ENCODE assay signal across 9 cellular contexts in the genomic region with DNA sequence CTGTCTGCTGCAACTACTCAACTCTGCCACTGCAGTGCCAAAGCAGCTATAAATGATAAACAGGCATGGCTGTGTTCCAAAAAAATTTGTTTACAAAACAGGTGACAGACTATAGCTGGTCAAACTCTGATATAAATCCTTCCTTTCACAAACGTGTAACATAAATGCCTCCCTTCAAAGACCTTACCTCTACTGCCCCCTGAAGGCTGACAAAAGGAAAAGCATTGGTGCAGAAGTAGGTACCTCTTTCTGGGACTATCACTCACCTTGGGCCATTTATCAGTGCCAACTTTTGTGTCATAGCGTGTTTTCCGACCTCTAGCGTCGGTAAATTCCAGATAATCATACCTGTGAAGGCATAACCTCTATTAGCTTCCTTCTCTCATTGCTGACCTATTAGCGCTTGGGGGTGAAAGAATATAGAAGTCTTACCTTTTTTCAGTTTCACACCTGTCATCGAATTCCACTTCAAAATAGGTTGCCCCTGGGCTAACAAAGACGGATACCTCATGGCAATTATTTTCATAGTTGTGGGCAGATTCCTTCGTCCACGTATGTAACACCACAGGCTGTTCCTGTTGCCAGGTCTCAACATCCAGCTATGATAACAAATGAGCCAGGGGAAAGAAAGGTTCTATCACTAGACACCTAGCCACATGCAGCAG.
DNase-seq lines count a peak whose midpoint lies in the region; ATAC-seq, FAIRE-seq and TF ChIP-seq lines count a peak whose summit lies in the region.
"Had no signal": no experiment of that assay in that cellular context is flagged by ENCODE, and none has a peak within 500 bp of the region (broad histone marks: within the 10 kb centered on the region; RNA-seq: fewer than 3 reads in every experiment).

No MANE protein-coding gene starts in this region.

- no peak overlapping the region for H3K4me3 Mint-ChIP-seq in CD4-positive, alpha-beta memory T cell
- H3K4me3 Mint-ChIP-seq: T-helper 1 cell treated with Interleukin-12 subunit alpha and Interleukin-12 subunit beta and Interleukin-4 antibody, amounts not matched to agents 30 μg/mL and 1 μg/mL, for 36 hours had no signal

- intact Hi-C loops in CD4-positive, alpha-beta memory T cell (cut with micrococcal nuclease) = loop anchor here (2.0 to 10.0 kb wide), 2 partner anchors 160 to 212 kb away; partner anchors contain the start of gene P2RX1
- intact Hi-C loops in left colon (cut with DNase I, micrococcal nuclease) (no loop called here), upper lobe of right lung (cut with DNase I) (no loop called here)

- no peaks in the 10 kb centered on the region for H3K9me3 Mint-ChIP-seq in CD4-positive, alpha-beta memory T cell
- H3K9me3 Mint-ChIP-seq: T-helper 1 cell treated with Interleukin-12 subunit alpha and Interleukin-12 subunit beta and Interleukin-4 antibody, amounts not matched to agents 30 μg/mL and 1 μg/mL, for 36 hours had no signal

- peaks cover 81% of the 10 kb centered on the region for H3K36me3 ChIP-seq in CD4-positive, alpha-beta memory T cell (ENCODE audit: insufficient read depth, low read length)
- H3K36me3 ChIP-seq in bronchial epithelial cell (ENCODE audit: control insufficient read depth, insufficient read depth, low read length) (peaks cover 26% of the 10 kb centered on the region), upper lobe of right lung (peaks cover 96% of the 10 kb centered on the region)

- H3K27ac Mint-ChIP-seq in CD4-positive, alpha-beta memory T cell = peak overlapping the region in 4 of 7 donors; percentile 27 to 82 (median 50)
- H3K27ac Mint-ChIP-seq: T-helper 1 cell treated with Interleukin-12 subunit alpha and Interleukin-12 subunit beta and Interleukin-4 antibody, amounts not matched to agents 30 μg/mL and 1 μg/mL, for 36 hours had no signal

- FAIRE-seq in bronchial epithelial cell (lab: Jason Lieb, UNC) = peak; percentile 66

- no peak for TF ChIP-seq POLR2A in GM18505 (IDR thresholded peaks at IDR 0.05; ENCODE audit: borderline replicate concordance, extremely low read depth, insufficient read depth, insufficient read length)

- CTCF ChIA-PET in CD4-positive, alpha-beta memory T cell (lab: Charles Lee; ENCODE audit: partially characterized antibody) = interaction anchor here (0.8 to 4.9 kb wide), 14 partner anchors 10 to 230 kb away, joined by 3 to 32 read pairs (median 5); partner anchors contain the start of genes ATP2A3, NCBP3 and P2RX1

- H3K9me3 ChIP-seq in CD4-positive, alpha-beta memory T cell (ENCODE audit: control insufficient read depth in 1 of 2, low read length in 2 of 2) = no peaks in the 10 kb centered on the region
- H3K9me3 ChIP-seq in upper lobe of right lung = no peaks in the 10 kb centered on the region

- ATAC-seq in GM18505 (IDR thresholded peaks at IDR 0.05; ENCODE audit: unreplicated experiment) = peak; percentile 25
- ATAC-seq in HG03045 (IDR thresholded peaks at IDR 0.05; ENCODE audit: unreplicated experiment) = peak; percentile 23
- peak; percentile 75 for ATAC-seq in left colon
- ATAC-seq in upper lobe of right lung = peak; percentile 69

- peaks cover 61 to 91% of the 10 kb centered on the region in 2 donors for H3K36me3 Mint-ChIP-seq in CD4-positive, alpha-beta memory T cell

- H3K4me1 Mint-ChIP-seq in CD4-positive, alpha-beta memory T cell = peaks cover 0 to 6% (median 3%) of the 10 kb centered on the region in 4 donors

- H3K27me3 Mint-ChIP-seq in CD4-positive, alpha-beta memory T cell = no peaks in the 10 kb centered on the region

- H3K27me3 ChIP-seq in CD4-positive, alpha-beta memory T cell (ENCODE audit: insufficient read depth, low read length) = no peaks in the 10 kb centered on the region
- H3K27me3 ChIP-seq in bronchial epithelial cell (ENCODE audit: control insufficient read depth, insufficient read depth, low read length) = no peaks in the 10 kb centered on the region
- H3K27me3 ChIP-seq in upper lobe of right lung = no peaks in the 10 kb centered on the region

- H3K4me1 ChIP-seq in CD4-positive, alpha-beta memory T cell (ENCODE audit: insufficient read depth, low read length) = no peaks in the 10 kb centered on the region
- no peaks in the 10 kb centered on the region for H3K4me1 ChIP-seq in upper lobe of right lung

- no peak overlapping the region for H3K27ac ChIP-seq in CD4-positive, alpha-beta memory T cell (ENCODE audit: low read depth, low read length)
- H3K27ac ChIP-seq in upper lobe of right lung = no peak overlapping the region

- peak in 4 of 5 donors; percentile 45 to 53 (median 48) for DNase-seq in CD4-positive, alpha-beta memory T cell
- peak; percentile 10 for DNase-seq in NCI-H526 treated with DMSO at 0.1 percent for 48 hours (lab: John Stamatoyannopoulos, UW)
- DNase-seq in bronchial epithelial cell (ENCODE audit: low read depth) = peak; percentile 54
- no peak for DNase-seq in left colon
- DNase-seq in upper lobe of right lung = no peak
- no peak for DNase-seq in activated CD8-positive, alpha-beta memory T cell treated with anti-CD3 and anti-CD28 coated beads, Interleukin-2, amount 50 U/mL, for 48 hours

- POLR2A ChIA-PET in CD4-positive, alpha-beta memory T cell (lab: Charles Lee; ENCODE audit: partially characterized antibody) = no interaction called here

- no peak overlapping the region for H3K4me3 ChIP-seq in CD4-positive, alpha-beta memory T cell (ENCODE audit: low read length in 2 of 2)
- H3K4me3 ChIP-seq in bronchial epithelial cell (ENCODE audit: low read depth, low read length) = no peak overlapping the region
- no peak overlapping the region for H3K4me3 ChIP-seq in upper lobe of right lung

- TF ChIP-seq CTCF in bronchial epithelial cell (IDR thresholded peaks at IDR 0.05; ENCODE audit: insufficient read depth, low read length, severe bottlenecking) (peak; percentile 55), upper lobe of right lung (IDR thresholded peaks at IDR 0.05) (peak; percentile 61)

Comparison
In these comparisons a context has a peak if more than half of its experiments do, and no peak if none do; other contexts are left out.
1. DNase-seq: peak in CD4-positive, alpha-beta memory T cell (4 of 5), NCI-H526 treated with DMSO at 0.1 percent for 48 hours (single experiment) and bronchial epithelial cell (single experiment); none in left colon (0 of 2), upper lobe of right lung (single experiment) and activated CD8-positive, alpha-beta memory T cell treated with anti-CD3 and anti-CD28 coated beads, Interleukin-2, amount 50 U/mL, for 48 hours (single experiment).
2. ATAC-seq: peak in every context shown above with its lines; median percentile 75 in left colon; 69 in upper lobe of right lung; 25 in GM18505; 23 in HG03045.